In genomic region chr5:122756263-122756911, GRCh38 we compare ENCODE assay signal across 9 cellular contexts. TPM values are rescaled to one million over a fixed set of nuclear protein-coding genes. Genes with fewer than 3 reads are reported as not detected.
DNase-seq lines count a peak whose midpoint lies in the region; ATAC-seq and TF ChIP-seq lines count a peak whose summit lies in the region.
"Had no signal": no experiment of that assay in that cellular context is flagged by ENCODE, and none has a peak within 500 bp of the region (broad histone marks: within the 10 kb centered on the region; RNA-seq: fewer than 3 reads in every experiment).

No MANE protein-coding gene starts in this region.

- 85% methylated on average over 2 of the region's 2 CpGs for WGBS in smooth muscle cell (ENCODE audit: low lambda C conversion rate)
- WGBS in adrenal gland, 4 donors, result 59 to 73% (median 69%) methylated on average over 2 of the region's 2 CpGs

- TF ChIP-seq CTCF in smooth muscle cell (IDR thresholded peaks at IDR 0.05; ENCODE audit: borderline replicate concordance, insufficient read depth, poor library complexity, severe bottlenecking), result no peak
- no peak for TF ChIP-seq CTCF in adrenal gland (IDR thresholded peaks at IDR 0.05)

- H2AFZ ChIP-seq in smooth muscle cell (ENCODE audit: low read depth), result peak overlapping the region; percentile 59

- in situ Hi-C loops in KBM-7 (cut with MboI; ENCODE audit: low pct_unique_long_range_greater_than_20kb, low sequenced_read_pairs), result no loop called here

- H3K9me3 ChIP-seq in smooth muscle cell (replicated peaks; ENCODE audit: low read depth), result no peaks in the 10 kb centered on the region
- no peaks in the 10 kb centered on the region for H3K9me3 ChIP-seq in adrenal gland (replicated peaks in 1 of 3)
- H3K9me3 ChIP-seq: gastrocnemius medialis had no signal

- intact Hi-C loops in dendritic cell treated with granulocyte-macrophage colony-stimulating factor and Interleukin-4, amounts not matched to agents 40 ng/mL and 50 ng/mL, for 4 days (cut with micrococcal nuclease), result loop anchor here (1.0 kb wide), 1 partner anchor 18 kb away; no protein-coding TSS in a partner anchor
- intact Hi-C loops in adrenal gland (cut with DNase I), result no loop called here

- no peak for TF ChIP-seq POLR2A in adrenal gland (IDR thresholded peaks at IDR 0.05)

- no peaks in the 10 kb centered on the region for H3K9me3 Mint-ChIP-seq in dendritic cell treated with granulocyte-macrophage colony-stimulating factor and Interleukin-4, amounts not matched to agents 40 ng/mL and 50 ng/mL, for 4 days

- H3F3A ChIP-seq in smooth muscle cell (ENCODE audit: low read depth), result no peaks in the 10 kb centered on the region

- no peak overlapping the region for H3K4me3 ChIP-seq in smooth muscle cell
- no peak overlapping the region for H3K4me3 ChIP-seq in adrenal gland
- H3K4me3 ChIP-seq: gastrocnemius medialis had no signal

- DNase-seq in EL (peak; percentile 74), KBM-7 (peak; percentile 72), smooth muscle cell (lab: John Stamatoyannopoulos, UW; ENCODE audit: unreplicated experiment) (no peak), NCI-H446 (lab: John Stamatoyannopoulos, UW) (no peak), adrenal gland (no peak)
- no peak for DNase-seq in effector CD4-positive, alpha-beta T cell

- peaks cover 43% of the 10 kb centered on the region for H3K4me1 Mint-ChIP-seq in dendritic cell treated with granulocyte-macrophage colony-stimulating factor and Interleukin-4, amounts not matched to agents 40 ng/mL and 50 ng/mL, for 4 days (ENCODE audit: low read depth)

- no peaks in the 10 kb centered on the region for H3K27me3 Mint-ChIP-seq in dendritic cell treated with granulocyte-macrophage colony-stimulating factor and Interleukin-4, amounts not matched to agents 40 ng/mL and 50 ng/mL, for 4 days

- H3K27me3 ChIP-seq in smooth muscle cell (ENCODE audit: low read depth) (no peaks in the 10 kb centered on the region), adrenal gland (no peaks in the 10 kb centered on the region)
- H3K27me3 ChIP-seq: gastrocnemius medialis had no signal

- H3K36me3 Mint-ChIP-seq in dendritic cell treated with granulocyte-macrophage colony-stimulating factor and Interleukin-4, amounts not matched to agents 40 ng/mL and 50 ng/mL, for 4 days (ENCODE audit: low read depth), result no peaks in the 10 kb centered on the region

- no peaks in the 10 kb centered on the region for H3K79me2 ChIP-seq in smooth muscle cell (ENCODE audit: low read depth)

- H3K4me2 ChIP-seq in smooth muscle cell, result peak overlapping the region; percentile 13

- no peaks in the 10 kb centered on the region for H3K36me3 ChIP-seq in smooth muscle cell (ENCODE audit: low read depth)
- H3K36me3 ChIP-seq in adrenal gland (replicated peaks in 1 of 2), result no peaks in the 10 kb centered on the region
- H3K36me3 ChIP-seq: gastrocnemius medialis had no signal

- H3K4me3 Mint-ChIP-seq in dendritic cell treated with granulocyte-macrophage colony-stimulating factor and Interleukin-4, amounts not matched to agents 40 ng/mL and 50 ng/mL, for 4 days, result peak overlapping the region; percentile 7

- H4K20me1 ChIP-seq in smooth muscle cell (ENCODE audit: low read depth), result no peaks in the 10 kb centered on the region

- H3K27ac Mint-ChIP-seq in dendritic cell treated with granulocyte-macrophage colony-stimulating factor and Interleukin-4, amounts not matched to agents 40 ng/mL and 50 ng/mL, for 4 days, result peak overlapping the region; percentile 94

- H3K27ac ChIP-seq in smooth muscle cell (ENCODE audit: low read depth) (peak overlapping the region; percentile 45), adrenal gland (peak overlapping the region in 2 of 5 donors; percentile 8 to 38)
- H3K27ac ChIP-seq: gastrocnemius medialis had no signal

- H3K4me1 ChIP-seq in smooth muscle cell (ENCODE audit: low read depth) (peaks cover 11% of the 10 kb centered on the region), adrenal gland (replicated peaks in 1 of 2) (no peaks in the 10 kb centered on the region)
- H3K4me1 ChIP-seq: gastrocnemius medialis had no signal

- peak; percentile 77 for ATAC-seq in GM21528 (IDR thresholded peaks at IDR 0.05; ENCODE audit: low FRiP score, unreplicated experiment)

- H3K9ac ChIP-seq in smooth muscle cell (ENCODE audit: low read depth), result no peak overlapping the region

RNA-seq across cellular contexts. Expression of gene SNX2, which starts 18.5 kb away (rescaled TPM):
- total RNA-seq in smooth muscle cell (70.1 and 88.4 TPM in 2 replicates), adrenal gland (10 to 100 TPM; 45.3 to 76.0 (median 67.0) TPM)
- polyA plus RNA-seq in smooth muscle cell (81.9 and 89.3 TPM in 2 replicates), adrenal gland (10 to 100 TPM; 14.7 to 97.2 (median 29.3) TPM)

Comparison
In these comparisons a context has a peak if more than half of its experiments do, and no peak if none do; other contexts are left out.
1. DNase-seq: peak in EL (single experiment) and KBM-7 (single experiment); none in smooth muscle cell (single experiment), NCI-H446 (0 of 2), adrenal gland (0 of 7) and effector CD4-positive, alpha-beta T cell (single experiment).